Comparison of ENCODE assay signal across 10 cellular contexts in the genomic region with DNA sequence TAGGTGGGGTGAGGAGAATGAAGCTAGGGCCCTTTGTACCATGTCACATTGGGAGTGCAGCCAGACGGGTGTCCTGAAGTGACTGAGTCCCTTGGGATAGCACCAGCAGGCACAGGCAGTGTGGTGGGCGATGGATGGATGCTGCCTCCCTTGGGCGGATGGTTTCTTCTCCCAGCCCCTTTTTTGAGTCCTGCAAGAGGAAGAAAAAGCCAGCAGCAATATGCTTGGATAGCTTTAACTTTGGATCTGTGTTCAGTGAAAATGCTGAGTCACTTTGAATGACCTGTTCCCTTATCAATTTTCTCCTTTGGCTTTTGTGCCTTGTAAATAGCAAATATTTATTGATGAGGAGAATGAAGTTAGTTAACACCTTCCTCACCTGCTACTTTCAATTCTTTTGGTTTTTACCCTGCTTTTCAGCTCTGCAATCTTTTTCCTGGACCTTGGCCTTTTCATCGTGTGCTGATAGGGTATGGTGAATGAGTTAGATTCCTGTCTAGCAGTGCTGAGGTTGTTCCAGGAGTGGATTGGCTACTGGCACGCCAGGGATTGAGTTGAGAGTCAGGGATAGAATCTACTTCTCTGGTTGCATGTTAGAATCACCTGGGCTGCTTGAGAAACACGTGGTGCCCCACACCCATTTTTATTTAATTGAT. TPM values are rescaled to one million over a fixed set of nuclear protein-coding genes. Genes with fewer than 3 reads are reported as not detected.
DNase-seq lines count a peak whose midpoint lies in the region; ATAC-seq, FAIRE-seq and TF ChIP-seq lines count a peak whose summit lies in the region.
"Had no signal": no experiment of that assay in that cellular context is flagged by ENCODE, and none has a peak within 500 bp of the region (broad histone marks: within the 10 kb centered on the region; RNA-seq: fewer than 3 reads in every experiment).

No MANE protein-coding gene starts in this region.

- no peak for TF ChIP-seq EP300 in K562 (IDR thresholded peaks at IDR 0.05; ENCODE audit: low read length)

- H3K9me1 ChIP-seq in K562 (ENCODE audit: control insufficient read depth, insufficient read depth, low read length) (peaks cover 4% of the 10 kb centered on the region), keratinocyte (ENCODE audit: control insufficient read depth, extremely low read depth, insufficient read depth, low read length) (no peaks in the 10 kb centered on the region)

- H3K9me3 ChIP-seq in K562 (replicated peaks; ENCODE audit: control insufficient read depth, insufficient read depth, low read depth, low read length) = no peaks in the 10 kb centered on the region
- no peaks in the 10 kb centered on the region for H3K9me3 ChIP-seq in keratinocyte (ENCODE audit: control insufficient read depth, low read depth, low read length)
- H3K9me3 ChIP-seq: tibial artery had no signal

- H2AFZ ChIP-seq in K562 (ENCODE audit: low read depth, low read length) = no peak overlapping the region
- H2AFZ ChIP-seq in keratinocyte (ENCODE audit: control insufficient read depth, low read length) = no peak overlapping the region

- H3K36me3 ChIP-seq in K562 (ENCODE audit: control insufficient read depth, insufficient read depth, low read length) (peaks cover 27% of the 10 kb centered on the region; the same call in 2 of the 3 replicates), keratinocyte (ENCODE audit: control insufficient read depth in 2 of 2, extremely low read depth in 1 of 2, insufficient read depth in 2 of 2, low read length in 2 of 2) (peaks cover 5 to 9% of the 10 kb centered on the region in 2 experiments)
- H3K36me3 ChIP-seq: tibial artery had no signal

- intact Hi-C loops in K562 (cut with micrococcal nuclease) = no loop called here

- no peaks in the 10 kb centered on the region for H3K9me3 Mint-ChIP-seq in stimulated activated memory B cell treated with anti-CD40 and anti-IgM and Interleukin-4, amounts not matched to agents 10 μg/mL and 1 μg/mL and 100 μg/mL, for 72 hours

- DNase-seq in NCI-H2171 (lab: John Stamatoyannopoulos, UW) (peak; percentile 0), NCI-H2171 treated with DMSO at 0.1 percent for 48 hours (lab: John Stamatoyannopoulos, UW) (no peak), K562 (ENCODE audit: extremely low read depth in 1 of 4, low spot score in 3 of 4) (peak in 2 of 4 experiments; percentile 26 to 27), keratinocyte (ENCODE audit: low read depth, low spot score) (no peak), DMS114 treated with DMSO at 0.1 percent for 48 hours (lab: John Stamatoyannopoulos, UW; ENCODE audit: unreplicated experiment) (no peak), NCI-H2081 treated with DMSO at 0.1 percent for 48 hours (lab: John Stamatoyannopoulos, UW) (no peak)
- DNase-seq: tibial artery had no signal

- dilution Hi-C loops in keratinocyte (cut with MboI; ENCODE audit: extremely low pct_ligation_motif_present, low sequenced_read_pairs) = no loop called here

- CTCF ChIA-PET in K562 (lab: Yijun Ruan, JAX; ENCODE audit: low intra/inter-chr PET ratio) = no interaction called here

- H3K27me3 ChIP-seq in K562 (ENCODE audit: control insufficient read depth in 2 of 2, insufficient read depth in 2 of 2, low read length in 2 of 2) = no peaks in the 10 kb centered on the region
- H3K27me3 ChIP-seq in keratinocyte (ENCODE audit: control insufficient read depth, extremely low read depth, insufficient read depth, low read length) = no peaks in the 10 kb centered on the region
- H3K27me3 ChIP-seq: tibial artery had no signal

- no peak overlapping the region for H3K4me3 Mint-ChIP-seq in stimulated activated memory B cell treated with anti-CD40 and anti-IgM and Interleukin-4, amounts not matched to agents 10 μg/mL and 1 μg/mL and 100 μg/mL, for 72 hours

- peak; percentile 66 for FAIRE-seq in K562 (lab: Jason Lieb, UNC)
- FAIRE-seq in keratinocyte (lab: Jason Lieb, UNC) = no peak

- POLR2A ChIA-PET in K562 (lab: Yijun Ruan, JAX) = interaction anchor here (1.0 to 1.4 kb wide), 3 partner anchors 9 to 10 kb away, joined by 3 to 5 read pairs (median 5); partner anchors contain the start of gene DCUN1D4

- H3K36me3 Mint-ChIP-seq in stimulated activated memory B cell treated with anti-CD40 and anti-IgM and Interleukin-4, amounts not matched to agents 10 μg/mL and 1 μg/mL and 100 μg/mL, for 72 hours = peaks cover 20% of the 10 kb centered on the region

- TF ChIP-seq RAD21 in K562 (CRISPR knock-in tag; conservative IDR thresholded peaks at IDR 0.05 in 1 of 2, IDR thresholded peaks at IDR 0.05 in 1 of 2) = no peak

- in situ Hi-C loops in K562 (cut with MboI) = no loop called here

- H3K4me1 Mint-ChIP-seq in stimulated activated memory B cell treated with anti-CD40 and anti-IgM and Interleukin-4, amounts not matched to agents 10 μg/mL and 1 μg/mL and 100 μg/mL, for 72 hours = peaks cover 53% of the 10 kb centered on the region

- peak overlapping the region in 1 of 2 experiments; percentile 47; a peak in 1 of 4 replicates for H3K9ac ChIP-seq in K562 (ENCODE audit: insufficient read depth in 1 of 2, low read depth in 2 of 2, low read length in 2 of 2)
- H3K9ac ChIP-seq in keratinocyte (ENCODE audit: control insufficient read depth, extremely low read depth, insufficient read depth, low read length) = no peak overlapping the region

- H3K27ac ChIP-seq in K562 (ENCODE audit: extremely low read depth, low read depth, low read length) = 0 out of 3 replicates have a peak overlapping the region, but pooled peaks have one; percentile 13
- H3K27ac ChIP-seq in keratinocyte (ENCODE audit: control insufficient read depth, insufficient read depth, low read length) = no peak overlapping the region
- H3K27ac ChIP-seq: epithelial cell of prostate had no signal

- peaks cover 100% of the 10 kb centered on the region for H3K79me2 ChIP-seq in K562 (ENCODE audit: control insufficient read depth, insufficient read depth, low read length)
- H3K79me2 ChIP-seq in keratinocyte (ENCODE audit: control insufficient read depth, insufficient read depth, low read length) = peaks cover 91% of the 10 kb centered on the region

- H3K4me2 ChIP-seq in K562 (ENCODE audit: insufficient read depth, low read length) (peak overlapping the region; percentile 25; the same call in 1 of the 2 replicates), keratinocyte (ENCODE audit: control insufficient read depth, extremely low read depth, insufficient read depth, low read depth, low read length) (peak overlapping the region; percentile 9)

- peak overlapping the region; percentile 57 for H3K27ac Mint-ChIP-seq in stimulated activated memory B cell treated with anti-CD40 and anti-IgM and Interleukin-4, amounts not matched to agents 10 μg/mL and 1 μg/mL and 100 μg/mL, for 72 hours

- BruUV-seq in K562 (replicated peaks; lab: Mats Ljungman, UMichigan) = no TSS peak

- ATAC-seq in K562 = peak; percentile 36
- no peak for ATAC-seq in stimulated activated memory B cell treated with anti-CD40 and anti-IgM and Interleukin-4, amounts not matched to agents 10 μg/mL and 1 μg/mL and 100 μg/mL, for 72 hours
- no peak for ATAC-seq in HG03378 (IDR thresholded peaks at IDR 0.05; ENCODE audit: unreplicated experiment)

- peaks cover 18 to 36% of the 10 kb centered on the region in 2 experiments; a peak in 4 of 5 replicates for H3K4me1 ChIP-seq in K562 (replicated peaks in 1 of 2; ENCODE audit: control insufficient read depth in 2 of 2, insufficient read depth in 2 of 2, low read length in 2 of 2)
- H3K4me1 ChIP-seq in keratinocyte (ENCODE audit: control insufficient read depth, extremely low read depth, insufficient read depth, low read length) = peaks cover 4% of the 10 kb centered on the region

- no peak for TF ChIP-seq POLR2A in K562 (conservative IDR thresholded peaks at IDR 0.05)

- 18% methylated on average over 6 of the region's 6 CpGs for whole genome bisulfite sequencing in K562 (ENCODE audit: insufficient coverage, low coverage, missing lambda C conversion rate)

- no peaks in the 10 kb centered on the region for H3K27me3 Mint-ChIP-seq in stimulated activated memory B cell treated with anti-CD40 and anti-IgM and Interleukin-4, amounts not matched to agents 10 μg/mL and 1 μg/mL and 100 μg/mL, for 72 hours

- H3K4me3 ChIP-seq in K562 (no peak overlapping the region), keratinocyte (ENCODE audit: control insufficient read depth in 2 of 3, extremely low read depth in 1 of 3, insufficient read depth in 2 of 3, low read depth in 1 of 3, low read length in 3 of 3) (no peak overlapping the region)
- H3K4me3 ChIP-seq: tibial artery had no signal

- peaks cover 18% of the 10 kb centered on the region for H4K20me1 ChIP-seq in K562 (replicated peaks; ENCODE audit: control insufficient read depth, insufficient read depth, low read length)
- H4K20me1 ChIP-seq in keratinocyte (ENCODE audit: control insufficient read depth, extremely low read depth, insufficient read depth, low read length) = no peaks in the 10 kb centered on the region

- TF ChIP-seq CTCF in K562 (IDR thresholded peaks at IDR 0.05 in 2 of 3, conservative IDR thresholded peaks at IDR 0.05 in 1 of 3; ENCODE audit: insufficient read depth in 2 of 3, low read depth in 1 of 3, low read length in 3 of 3) (no peak), keratinocyte (optimal IDR thresholded peaks at IDR 0.05 in 1 of 3, IDR thresholded peaks at IDR 0.05 in 1 of 3, conservative IDR thresholded peaks at IDR 0.05 in 1 of 3; ENCODE audit: extremely low read depth in 1 of 3, insufficient read depth in 2 of 3, low read length in 3 of 3) (no peak)

RNA-seq across cellular contexts. Expression of gene DCUN1D4, which starts 10.2 kb away (rescaled TPM):
- total RNA-seq in K562 (2011; cell fraction: chromatin; rRNA removed; ENCODE audit: low replicate concordance) = 80.2 and 176 TPM in 2 replicates
- total RNA-seq in K562 (2011; cell fraction: nucleolus; rRNA removed) = 38.9 and 51.6 TPM in 2 replicates
- total RNA-seq in K562 (2011; cell fraction: nucleoplasm; rRNA removed) = 69.4 and 90.5 TPM in 2 replicates
- total RNA-seq in K562 (2014; rRNA removed) = 15.1 and 17.1 TPM in 2 replicates
- 28.8 and 31.3 TPM in 2 replicates for total RNA-seq in K562 (2014; rRNA removed; fragmentation: Illumina TruSeq; extraction: Trizol)
- total RNA-seq in K562 (2015; rRNA removed; fragmentation: Illumina TruSeq; extraction: Trizol) = 23.0 TPM in 2 replicates
- 33.5 and 35.3 TPM in 2 replicates for total RNA-seq in K562 (2021)
- 61.0 and 73.5 TPM in 2 replicates for polyA plus RNA-seq in K562 (2011; rRNA removed)
- 21.4 and 24.4 TPM in 2 replicates for polyA plus RNA-seq in K562 (2011; cell fraction: cytosol; rRNA removed)
- 195 and 229 TPM in 2 replicates for polyA plus RNA-seq in K562 (2011; cell fraction: nucleus; rRNA removed)
- polyA plus RNA-seq in K562 (2012) = 18.7 and 19.5 TPM in 2 replicates
- polyA plus RNA-seq in K562 (2014; fragmentation: Illumina TruSeq; extraction: Trizol) = 20.5 and 22.8 TPM in 2 replicates
- 10 to 100 TPM; 17.0 TPM for polyA plus RNA-seq in K562 (2014; fragmentation: Nextera tagmentation; extraction: Ambion mirVana)
- polyA plus RNA-seq in K562 (2014; rRNA removed) = 27.0 and 32.0 TPM in 2 replicates
- polyA minus RNA-seq in K562 (2011; rRNA and poly(A)+ RNA removed) = 100 and 104 TPM in 2 replicates
- polyA minus RNA-seq in K562 (2011; cell fraction: cytosol; rRNA and poly(A)+ RNA removed) = 14.4 and 32.4 TPM in 2 replicates
- 74.2 and 101 TPM in 2 replicates for polyA minus RNA-seq in K562 (2011; cell fraction: nucleus; rRNA and poly(A)+ RNA removed)
- 39.6 to 59.9 TPM (median 50.3 TPM) in 3 replicates for polyA plus RNA-seq in keratinocyte
- polyA plus RNA-seq in keratinocyte (2011; ENCODE audit: low read depth) = 87.4 TPM
- 25.6 and 43.7 TPM in 2 replicates for polyA plus RNA-seq in keratinocyte (2011; cell fraction: cytosol; rRNA removed)
- polyA plus RNA-seq in keratinocyte (2011; cell fraction: nucleus; rRNA removed) = 123 and 127 TPM in 2 replicates
- polyA plus RNA-seq in keratinocyte (2012; ENCODE audit: low replicate concordance) = 26.5 and 30.0 TPM in 2 replicates
- 8.8 to 99.6 TPM (median 76.4 TPM) in 3 replicates for polyA minus RNA-seq in keratinocyte
- polyA minus RNA-seq in keratinocyte (2011; cell fraction: cytosol; rRNA and poly(A)+ RNA removed) = 45.7 TPM
- 45.5 and 80.3 TPM in 2 replicates for polyA minus RNA-seq in keratinocyte (2011; cell fraction: nucleus; rRNA and poly(A)+ RNA removed)
